Comparison of ENCODE assay signal across 9 cellular contexts in genomic region chr2:38581193-38582147, GRCh38. TPM values are rescaled to one million over a fixed set of nuclear protein-coding genes. Genes with fewer than 3 reads are reported as not detected.
DNase-seq lines count a peak whose midpoint lies in the region; ATAC-seq and TF ChIP-seq lines count a peak whose summit lies in the region.
"Had no signal": no experiment of that assay in that cellular context is flagged by ENCODE, and none has a peak within 500 bp of the region (broad histone marks: within the 10 kb centered on the region; RNA-seq: fewer than 3 reads in every experiment).

No MANE protein-coding gene starts in this region.

- H3K36me3 Mint-ChIP-seq in HFFc6 (ENCODE audit: low read depth) (peaks cover 25% of the 10 kb centered on the region), neural crest cell (ENCODE audit: low read depth) (no peaks in the 10 kb centered on the region)
- H3K36me3 Mint-ChIP-seq in activated CD4-positive, alpha-beta T cell treated with anti-CD3 and anti-CD28 coated beads, Interleukin-2, amount 10 ng/mL, durations not matched to agents 7 days and 5 days (ENCODE audit: low read depth): peaks cover 44% of the 10 kb centered on the region

- H3K4me3 ChIP-seq in fibroblast of pulmonary artery (replicated peaks; ENCODE audit: low read depth, low read length) (no peak overlapping the region), MG63 (no peak overlapping the region)

- H3K9me3 ChIP-seq in MG63: no peaks in the 10 kb centered on the region

- no peaks in the 10 kb centered on the region for H3K9me3 Mint-ChIP-seq in HFFc6
- H3K9me3 Mint-ChIP-seq in activated CD4-positive, alpha-beta T cell treated with anti-CD3 and anti-CD28 coated beads, Interleukin-2, amount 10 ng/mL, durations not matched to agents 7 days and 5 days: no peaks in the 10 kb centered on the region
- H3K9me3 Mint-ChIP-seq in neural crest cell: no peaks in the 10 kb centered on the region
- H3K9me3 Mint-ChIP-seq: stimulated activated naive CD8-positive, alpha-beta T cell treated with anti-CD3 and anti-CD28 coated beads, Interleukin-15, Interleukin-2, amounts not matched to agents 100 ng/mL and 50 ng/mL, for 24 hours had no signal

- POLR2A ChIA-PET in activated CD4-positive, alpha-beta T cell treated with anti-CD3 and anti-CD28 coated beads, Interleukin-2, amount 10 ng/mL, durations not matched to agents 7 days and 5 days (lab: Charles Lee): interaction anchor here (0.5 to 1.6 kb wide), 5 partner anchors 9 to 1240 kb away, joined by 3 to 7 read pairs (median 4); partner anchors contain the start of gene SRSF7

- DNase-seq in DMS153 treated with DMSO at 0.1 percent for 48 hours (lab: John Stamatoyannopoulos, UW; ENCODE audit: unreplicated experiment): peak; percentile 72
- peak; percentile 76 for DNase-seq in HFFc6
- DNase-seq in NCI-H446 (lab: John Stamatoyannopoulos, UW): peak; percentile 37 to 81
- peak; percentile 58 for DNase-seq in activated CD4-positive, alpha-beta T cell treated with anti-CD3 and anti-CD28 coated beads, Interleukin-2, amount 10 ng/mL, durations not matched to agents 7 days and 5 days
- DNase-seq in fibroblast of pulmonary artery (ENCODE audit: low read depth): peak; percentile 89
- DNase-seq in neural crest cell (ENCODE audit: low read depth, low spot score): peak; percentile 12
- no peak for DNase-seq in MG63

- H3K27me3 Mint-ChIP-seq in HFFc6 (ENCODE audit: insufficient read depth) (peaks cover 2% of the 10 kb centered on the region; the same call in 1 of the 2 replicates), neural crest cell (ENCODE audit: low read depth) (no peaks in the 10 kb centered on the region)
- no peaks in the 10 kb centered on the region for H3K27me3 Mint-ChIP-seq in activated CD4-positive, alpha-beta T cell treated with anti-CD3 and anti-CD28 coated beads, Interleukin-2, amount 10 ng/mL, durations not matched to agents 7 days and 5 days
- H3K27me3 Mint-ChIP-seq: stimulated activated naive CD8-positive, alpha-beta T cell treated with anti-CD3 and anti-CD28 coated beads, Interleukin-15, Interleukin-2, amounts not matched to agents 100 ng/mL and 50 ng/mL, for 24 hours had no signal

- H3K36me3 ChIP-seq in MG63: peaks cover 34% of the 10 kb centered on the region

- no peaks in the 10 kb centered on the region for H3K27me3 ChIP-seq in MG63

- no peak overlapping the region for H3K27ac Mint-ChIP-seq in HFFc6
- H3K27ac Mint-ChIP-seq in activated CD4-positive, alpha-beta T cell treated with anti-CD3 and anti-CD28 coated beads, Interleukin-2, amount 10 ng/mL, durations not matched to agents 7 days and 5 days: no peak overlapping the region
- no peak overlapping the region for H3K27ac Mint-ChIP-seq in neural crest cell (ENCODE audit: unreplicated experiment)
- H3K27ac Mint-ChIP-seq: stimulated activated naive CD8-positive, alpha-beta T cell treated with anti-CD3 and anti-CD28 coated beads, Interleukin-15, Interleukin-2, amounts not matched to agents 100 ng/mL and 50 ng/mL, for 24 hours had no signal

- CTCF ChIA-PET in activated CD4-positive, alpha-beta T cell treated with anti-CD3 and anti-CD28 coated beads, Interleukin-2, amount 10 ng/mL, durations not matched to agents 7 days and 5 days (lab: Charles Lee): interaction anchor here (0.7 to 2.2 kb wide), 43 partner anchors 9 to 181 kb away, joined by 3 to 18 read pairs (median 4); partner anchors contain the start of genes GALM, HNRNPLL and SRSF7

- H3K4me1 Mint-ChIP-seq in HFFc6 (ENCODE audit: low read depth): peaks cover 36% of the 10 kb centered on the region
- peaks cover 21% of the 10 kb centered on the region for H3K4me1 Mint-ChIP-seq in activated CD4-positive, alpha-beta T cell treated with anti-CD3 and anti-CD28 coated beads, Interleukin-2, amount 10 ng/mL, durations not matched to agents 7 days and 5 days
- H3K4me1 Mint-ChIP-seq in neural crest cell: peaks cover 6% of the 10 kb centered on the region

- H3K4me3 Mint-ChIP-seq in HFFc6 (no peak overlapping the region), neural crest cell (no peak overlapping the region)
- no peak overlapping the region for H3K4me3 Mint-ChIP-seq in activated CD4-positive, alpha-beta T cell treated with anti-CD3 and anti-CD28 coated beads, Interleukin-2, amount 10 ng/mL, durations not matched to agents 7 days and 5 days
- H3K4me3 Mint-ChIP-seq: stimulated activated naive CD8-positive, alpha-beta T cell treated with anti-CD3 and anti-CD28 coated beads, Interleukin-15, Interleukin-2, amounts not matched to agents 100 ng/mL and 50 ng/mL, for 24 hours had no signal

- TF ChIP-seq CTCF in HFFc6 (IDR thresholded peaks at IDR 0.05): peak; percentile 88
- TF ChIP-seq CTCF in fibroblast of pulmonary artery (IDR thresholded peaks at IDR 0.05; ENCODE audit: low read length, missing control alignments): peak; percentile 55
- peak; percentile 84 for TF ChIP-seq CTCF in neural crest cell (conservative IDR thresholded peaks at IDR 0.05)

- ATAC-seq in GM18873 (IDR thresholded peaks at IDR 0.05; ENCODE audit: low FRiP score, unreplicated experiment): no peak

RNA-seq across cellular contexts. Expression of gene HNRNPLL, which starts 21.3 kb away (rescaled TPM):
- total RNA-seq in HFFc6 (2021; fragmentation: NEBNext Ultra II Directional; extraction: Animal tissue kit (Norgen Biotek cat#: 25700)): 10 to 100 TPM; 45.5 to 57.5 (median 50.2) TPM
- 10 to 100 TPM; 54.2 to 55.8 TPM for total RNA-seq in activated CD4-positive, alpha-beta T cell treated with anti-CD3 and anti-CD28 coated beads, Interleukin-2, amount 10 ng/mL, durations not matched to agents 7 days and 5 days
- 79.9 and 80.8 TPM in 2 replicates for total RNA-seq in neural crest cell
- total RNA-seq in MG63 (2014; rRNA removed; shearing (Covaris generic); ENCODE audit: low replicate concordance): 30.5 and 34.1 TPM in 2 replicates
